8 cellular contexts compared by ENCODE assay signal in the genomic region with DNA sequence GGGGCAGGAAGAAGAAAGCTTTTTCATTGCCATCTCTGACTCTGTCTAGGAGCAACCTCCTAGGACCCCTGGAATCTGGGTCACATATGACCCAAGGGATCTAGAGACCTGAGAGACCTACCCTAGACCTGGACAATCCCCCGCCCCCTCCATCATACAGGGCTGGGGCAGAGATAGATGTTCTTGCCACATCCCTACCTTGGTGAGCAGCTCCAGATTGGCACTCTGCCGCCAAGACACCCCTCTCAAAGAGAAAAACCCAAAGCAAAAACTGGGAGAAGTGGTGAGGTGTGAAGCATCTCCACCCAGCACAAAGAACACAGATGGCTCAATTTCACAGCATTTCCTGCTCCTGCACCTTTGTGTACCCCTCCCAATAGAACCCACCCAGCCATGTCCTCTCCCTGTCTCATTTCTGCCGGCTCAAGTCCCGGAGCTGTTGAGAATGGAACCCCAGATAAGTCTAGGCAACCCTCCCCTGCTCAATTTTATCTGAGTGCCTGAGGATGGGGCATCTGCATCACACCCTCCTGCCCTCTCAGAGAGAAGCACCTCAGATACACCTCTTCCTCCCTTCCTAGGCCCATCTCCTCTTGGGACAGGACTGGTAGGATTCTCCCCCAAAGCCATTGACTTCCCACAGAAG. TPM values are rescaled to one million over a fixed set of nuclear protein-coding genes. Genes with fewer than 3 reads are reported as not detected.
DNase-seq lines count a peak whose midpoint lies in the region; ATAC-seq, FAIRE-seq and TF ChIP-seq lines count a peak whose summit lies in the region.

No MANE protein-coding gene starts in this region.

- peaks cover 30% of the 10 kb centered on the region for H3K4me1 ChIP-seq in left ventricle myocardium inferior
- H3K4me1 ChIP-seq in GM12878 (ENCODE audit: control insufficient read depth, insufficient read depth, low read length), result peaks cover 88% of the 10 kb centered on the region
- H3K4me1 ChIP-seq in uterus, result peaks cover 0 to 10% of the 10 kb centered on the region in 2 donors

- H3K9me3 Mint-ChIP-seq in mesothelial cell of epicardium, result no peaks in the 10 kb centered on the region

- H3K79me2 ChIP-seq in GM12878 (ENCODE audit: control insufficient read depth, insufficient read depth, low read length), result peaks cover 46% of the 10 kb centered on the region

- 5% methylated on average over 4 of the region's 4 CpGs for WGBS in GM12878 (ENCODE audit: insufficient coverage, insufficient replicate concordance, low lambda C conversion rate, missing lambda C conversion rate)

- H3K27me3 Mint-ChIP-seq in mesothelial cell of epicardium (ENCODE audit: low read depth), result peaks cover 32% of the 10 kb centered on the region

- intact Hi-C loops in left ventricle myocardium inferior (cut with micrococcal nuclease), result no loop called here
- intact Hi-C loops in Right ventricle myocardium superior (cut with DNase I), result no loop called here
- intact Hi-C loops in GM12878 (cut with micrococcal nuclease; ENCODE audit: unreplicated experiment), result loop anchor here (5.0 kb wide), 1 partner anchor 130 kb away; the partner anchor contains the start of gene INAVA
- intact Hi-C loops in uterus (cut with DNase I; ENCODE audit: low total_unique reads), result no loop called here

- H3K4me3 ChIP-seq in left ventricle myocardium inferior (peak overlapping the region; percentile 69), GM12878 (peak overlapping the region; percentile 93), uterus (peak overlapping the region; percentile 31 to 43)

- H4K20me1 ChIP-seq in GM12878 (ENCODE audit: control insufficient read depth, insufficient read depth), result no peaks in the 10 kb centered on the region

- H3K27me3 ChIP-seq in left ventricle myocardium inferior (ENCODE audit: low read depth) (peaks cover 35% of the 10 kb centered on the region), GM12878 (replicated peaks in 1 of 2; ENCODE audit: control insufficient read depth in 2 of 2, insufficient read depth in 2 of 2, low read length in 1 of 2) (no peaks in the 10 kb centered on the region), uterus (no peaks in the 10 kb centered on the region)

- peaks cover 59% of the 10 kb centered on the region for H3K4me1 Mint-ChIP-seq in mesothelial cell of epicardium

- FAIRE-seq in GM12878 (lab: Jason Lieb, UNC), result no peak

- H3K9ac ChIP-seq in GM12878 (ENCODE audit: control insufficient read depth, insufficient read depth, low read length), result peak overlapping the region; percentile 84

- no peak for TF ChIP-seq POLR2A in GM12878 (IDR thresholded peaks at IDR 0.05; ENCODE audit: low read depth, low read length)
- TF ChIP-seq POLR2A in uterus (IDR thresholded peaks at IDR 0.05), result no peak

- TF ChIP-seq EP300 in GM12878 (IDR thresholded peaks at IDR 0.05; ENCODE audit: borderline replicate concordance in 1 of 2, control insufficient read depth in 1 of 2, low read depth in 2 of 2, low read length in 2 of 2), result no peak

- in situ Hi-C loops in GM12878 (cut with MboI), result no loop called here

- H3K27ac Mint-ChIP-seq in mesothelial cell of epicardium, result peak overlapping the region; percentile 58

- SMC1A ChIA-PET in GM12878 (lab: Charles Lee; ENCODE audit: uncharacterized antibody, unreplicated experiment), result interaction anchor here (1.0 to 10.3 kb wide), 11 partner anchors 10 to 352 kb away, joined by 3 to 91 read pairs (median 6); partner anchors contain the start of gene DDX59

- peak overlapping the region; percentile 60 for H2AFZ ChIP-seq in GM12878 (ENCODE audit: control insufficient read depth, low read depth, low read length)

- H3K27ac ChIP-seq in left ventricle myocardium inferior (replicated peaks), result no peak overlapping the region
- H3K27ac ChIP-seq in GM12878 (ENCODE audit: control insufficient read depth, insufficient read depth), result peak overlapping the region; percentile 94
- H3K27ac ChIP-seq in uterus, result peak overlapping the region in 1 of 2 donors; percentile 34

- no peaks in the 10 kb centered on the region for H3K36me3 ChIP-seq in left ventricle myocardium inferior
- no peaks in the 10 kb centered on the region for H3K36me3 ChIP-seq in GM12878 (ENCODE audit: control insufficient read depth in 2 of 2, insufficient read depth in 2 of 2, low read length in 1 of 2)
- no peaks in the 10 kb centered on the region for H3K36me3 ChIP-seq in uterus

- peak overlapping the region; percentile 70 for H3K4me3 Mint-ChIP-seq in mesothelial cell of epicardium

- RAD21 ChIA-PET in GM12878 (lab: Charles Lee; ENCODE audit: unreplicated experiment), result interaction anchor here (0.6 to 15.8 kb wide), 9 partner anchors 20 to 462 kb away, joined by 3 to 239 read pairs (median 7); no protein-coding TSS in a partner anchor

- TF ChIP-seq RAD21 in GM12878 (IDR thresholded peaks at IDR 0.05; ENCODE audit: insufficient read depth, low read depth, low read length), result no peak

- DNase-seq in left ventricle myocardium inferior, result no peak
- no peak for DNase-seq in Right ventricle myocardium superior
- DNase-seq in GM12878 (ENCODE audit: low read depth, low spot score), result no peak
- no peak for DNase-seq in mesothelial cell of epicardium (ENCODE audit: low spot score in 2 of 2, unreplicated experiment in 2 of 2)
- no peak for DNase-seq in uterus
- DNase-seq in central memory CD4-positive, alpha-beta T cell, result no peak

- TF ChIP-seq CTCF in left ventricle myocardium inferior (IDR thresholded peaks at IDR 0.05; ENCODE audit: borderline replicate concordance) (no peak), GM12878 (IDR thresholded peaks at IDR 0.05 in 2 of 3, conservative IDR thresholded peaks at IDR 0.05 in 1 of 3; ENCODE audit: control insufficient read depth in 2 of 3, extremely low read depth in 1 of 3, insufficient read depth in 1 of 3, low read depth in 3 of 3, low read length in 3 of 3) (no peak), mesothelial cell of epicardium (IDR thresholded peaks at IDR 0.05; ENCODE audit: unreplicated experiment) (no peak), uterus (IDR thresholded peaks at IDR 0.05) (no peak)

- TSS peak; percentile 62 for BruUV-seq in GM12878 (replicated peaks; lab: Mats Ljungman, UMichigan)

- H3K9me3 ChIP-seq in left ventricle myocardium inferior (replicated peaks), result no peaks in the 10 kb centered on the region
- no peaks in the 10 kb centered on the region for H3K9me3 ChIP-seq in GM12878 (replicated peaks; ENCODE audit: control insufficient read depth, insufficient read depth, low read length)
- no peaks in the 10 kb centered on the region for H3K9me3 ChIP-seq in uterus

- H3K36me3 Mint-ChIP-seq in mesothelial cell of epicardium, result no peaks in the 10 kb centered on the region

- POLR2A ChIA-PET in GM12878 (lab: Charles Lee), result interaction anchor here (0.6 to 4.6 kb wide), 11 partner anchors 19 to 400 kb away, joined by 3 to 27 read pairs (median 5); partner anchors contain the start of gene DDX59

- ATAC-seq in Right ventricle myocardium superior (ENCODE audit: poor library complexity), result no peak
- no peak for ATAC-seq in GM12878
- no peak for ATAC-seq in GM19324 (IDR thresholded peaks at IDR 0.05; ENCODE audit: low FRiP score, unreplicated experiment)
- ATAC-seq in GM18502 (IDR thresholded peaks at IDR 0.05; ENCODE audit: poor library complexity, unreplicated experiment), result no peak

- CTCF ChIA-PET in GM12878 (lab: Yijun Ruan, JAX), result interaction anchor here (1.2 to 16.7 kb wide), 11 partner anchors 10 to 463 kb away, joined by 3 to 250 read pairs (median 14); partner anchors contain the start of gene KIF14

- H3K4me2 ChIP-seq in GM12878 (ENCODE audit: control insufficient read depth, insufficient read depth), result peak overlapping the region; percentile 97

TF ChIP-seq in GM12878, 131 proteins besides CTCF, POLR2A, EP300 and RAD21 (continues in another document):
- TF ChIP-seq SPI1 (IDR thresholded peaks at IDR 0.05; ENCODE audit: borderline replicate concordance, insufficient read depth, low read depth, low read length) (no peak), SP1 (IDR thresholded peaks at IDR 0.05; ENCODE audit: low read depth, low read length) (no peak), BRCA1 (IDR thresholded peaks at IDR 0.05; ENCODE audit: low read depth, low read length) (no peak), NBN (IDR thresholded peaks at IDR 0.05) (no peak), MYB (IDR thresholded peaks at IDR 0.05; ENCODE audit: borderline replicate concordance, low read depth, low read length) (no peak), FOXK2 (IDR thresholded peaks at IDR 0.05) (no peak), HCFC1 (IDR thresholded peaks at IDR 0.05; ENCODE audit: low read length) (no peak)

RNA-seq across cellular contexts. Expression of gene KIF21B, which starts 1.2 kb away (rescaled TPM):
- 0.47 TPM for total RNA-seq in left ventricle myocardium inferior
- 0.24 TPM for total RNA-seq in Right ventricle myocardium superior
- total RNA-seq in GM12878 (2013; cell fraction: nucleolus; rRNA removed), result 52.3 and 59.4 TPM in 2 replicates
- 22.2 and 24.9 TPM in 2 replicates for total RNA-seq in GM12878 (2014; rRNA removed)
- 13.5 and 16.1 TPM in 2 replicates for total RNA-seq in GM12878 (2014; rRNA removed; fragmentation: Illumina TruSeq; extraction: Trizol)
- total RNA-seq in GM12878 (2021), result 44.4 and 47.7 TPM in 2 replicates
- 4.4 TPM for polyA plus RNA-seq in GM12878 (2011; ENCODE audit: low read depth)
- polyA plus RNA-seq in GM12878 (2011; rRNA removed), result 6.2 and 9.2 TPM in 2 replicates
- polyA plus RNA-seq in GM12878 (2011; cell fraction: cytosol; rRNA removed), result 14.5 and 16.7 TPM in 2 replicates
- 55.4 and 74.8 TPM in 2 replicates for polyA plus RNA-seq in GM12878 (2011; cell fraction: nucleus; rRNA removed)
- polyA plus RNA-seq in GM12878 (2012), result 8.4 and 9.0 TPM in 2 replicates
- polyA plus RNA-seq in GM12878 (2014; fragmentation: Illumina TruSeq; extraction: Trizol), result 13.1 and 24.3 TPM in 2 replicates
- 1 to 10 TPM; 2.3 to 2.9 TPM for polyA plus RNA-seq in GM12878 (2014; fragmentation: Nextera tagmentation; extraction: Ambion mirVana)
- polyA plus RNA-seq in GM12878 (2014; rRNA removed), result 33.3 and 36.8 TPM in 2 replicates
- polyA plus RNA-seq in GM12878 (2016; fragmentation: Nextera tagmentation; extraction: Ambion mirVana), result 1 to 10 TPM; 4.4 to 5.2 TPM
- polyA minus RNA-seq in GM12878 (2011; rRNA and poly(A)+ RNA removed), result 18.2 and 29.6 TPM in 2 replicates
- 11.2 and 11.9 TPM in 2 replicates for polyA minus RNA-seq in GM12878 (2011; cell fraction: cytosol; rRNA and poly(A)+ RNA removed)
- polyA minus RNA-seq in GM12878 (2011; cell fraction: nucleus; rRNA and poly(A)+ RNA removed), result 21.9 and 39.5 TPM in 2 replicates
- 6.5 to 7.0 TPM (median 6.9 TPM) in 3 replicates for total RNA-seq in mesothelial cell of epicardium
- total RNA-seq in uterus, result 10 to 100 TPM in 1 of 4 donors, 1 to 10 TPM in 2, under 1 TPM in 1; 0.29 to 11.3 (median 2.4) TPM

Comparison
In these comparisons a context has a peak if more than half of its experiments do, and no peak if none do; other contexts are left out.
1. H3K4me3 ChIP-seq: peak in every context shown above with its lines; median percentile 93 in GM12878; 69 in left ventricle myocardium inferior; 37 in uterus.